ENCODE assay signal across 12 cellular contexts in the genomic region with DNA sequence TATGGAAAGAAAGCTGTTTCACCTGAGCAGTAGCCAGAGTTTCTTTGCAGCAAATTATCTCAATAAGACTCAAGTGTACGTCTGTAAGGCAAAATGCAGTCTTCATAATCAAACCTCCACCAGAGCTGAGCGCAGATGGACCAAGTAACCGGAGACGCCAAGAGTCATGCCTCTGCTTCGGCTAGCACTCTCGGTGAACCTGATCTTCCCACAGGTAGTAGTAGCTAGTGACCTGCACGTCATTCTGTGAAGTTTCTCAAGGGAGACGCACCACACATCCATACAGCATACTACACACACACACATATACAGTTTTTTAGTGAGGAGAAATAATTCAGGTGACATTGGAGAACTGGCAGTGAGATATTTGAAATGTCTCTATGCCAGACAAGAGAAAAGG.
DNase-seq lines count a peak whose midpoint lies in the region; ATAC-seq and TF ChIP-seq lines count a peak whose summit lies in the region.
"Had no signal": no experiment of that assay in that cellular context is flagged by ENCODE, and none has a peak within 500 bp of the region (broad histone marks: within the 10 kb centered on the region; RNA-seq: fewer than 3 reads in every experiment).

No MANE protein-coding gene starts in this region.

- H3K9me3 ChIP-seq in SK-N-SH (no peaks in the 10 kb centered on the region), hepatocyte (ENCODE audit: low read depth) (no peaks in the 10 kb centered on the region), sigmoid colon (no peaks in the 10 kb centered on the region)

- H3K79me2 ChIP-seq in SK-N-SH (ENCODE audit: insufficient read depth) (no peaks in the 10 kb centered on the region), hepatocyte (no peaks in the 10 kb centered on the region)

- no peaks in the 10 kb centered on the region for H3K9me3 Mint-ChIP-seq in naive thymus-derived CD8-positive, alpha-beta T cell
- H3K9me3 Mint-ChIP-seq in stimulated activated naive B cell treated with anti-CD40 and anti-IgM and Interleukin-4, amounts not matched to agents 10 μg/mL and 1 μg/mL and 100 μg/mL, for 72 hours: no peaks in the 10 kb centered on the region
- H3K9me3 Mint-ChIP-seq in activated naive CD8-positive, alpha-beta T cell treated with anti-CD3 and anti-CD28 coated beads, Interleukin-2, amount 50 U/mL, for 24 hours: no peaks in the 10 kb centered on the region

- H3K27ac Mint-ChIP-seq in naive thymus-derived CD8-positive, alpha-beta T cell: no peak overlapping the region
- H3K27ac Mint-ChIP-seq in stimulated activated naive B cell treated with anti-CD40 and anti-IgM and Interleukin-4, amounts not matched to agents 10 μg/mL and 1 μg/mL and 100 μg/mL, for 72 hours: no peak overlapping the region
- no peak overlapping the region for H3K27ac Mint-ChIP-seq in activated naive CD8-positive, alpha-beta T cell treated with anti-CD3 and anti-CD28 coated beads, Interleukin-2, amount 50 U/mL, for 24 hours

- 7% methylated on average over 4 of the region's 8 CpGs for WGBS in SK-N-SH (ENCODE audit: low lambda C conversion rate)
- 89% methylated on average over 8 of the region's 8 CpGs for WGBS in hepatocyte (ENCODE audit: low lambda C conversion rate, missing lambda C conversion rate)
- 94% methylated on average over 8 of the region's 8 CpGs for WGBS in sigmoid colon, 2 donors

- DNase-seq in NCI-H2171 (lab: John Stamatoyannopoulos, UW) (peak; percentile 46), SK-N-SH (no peak), hepatocyte (ENCODE audit: low spot score) (no peak), sigmoid colon (no peak), A172 (ENCODE audit: low spot score) (no peak)
- DNase-seq in naive thymus-derived CD8-positive, alpha-beta T cell: no peak
- DNase-seq in stimulated activated naive B cell treated with anti-CD40 and anti-IgM and Interleukin-4, amounts not matched to agents 10 μg/mL and 1 μg/mL and 100 μg/mL, for 72 hours: no peak
- no peak for DNase-seq in activated naive CD8-positive, alpha-beta T cell treated with anti-CD3 and anti-CD28 coated beads, Interleukin-2, amount 50 U/mL, for 24 hours
- DNase-seq: NCI-H146, NCI-H748 treated with DMSO at 0.1 percent for 48 hours, SHP77 had no signal

- no peak overlapping the region for H3K9ac ChIP-seq in SK-N-SH
- H3K9ac ChIP-seq: GM23248 had no signal

- H2AFZ ChIP-seq in SK-N-SH (ENCODE audit: low read depth) (no peak overlapping the region), hepatocyte (no peak overlapping the region)
- H2AFZ ChIP-seq: GM23248 had no signal

- peaks cover 24% of the 10 kb centered on the region for H3K27me3 ChIP-seq in SK-N-SH (ENCODE audit: insufficient read depth)
- no peaks in the 10 kb centered on the region for H3K27me3 ChIP-seq in hepatocyte
- H3K27me3 ChIP-seq in sigmoid colon: no peaks in the 10 kb centered on the region

- H3F3A ChIP-seq in SK-N-SH (replicated peaks; ENCODE audit: insufficient read depth): no peaks in the 10 kb centered on the region

- no peaks in the 10 kb centered on the region for H3K9me2 ChIP-seq in SK-N-SH
- no peaks in the 10 kb centered on the region for H3K9me2 ChIP-seq in hepatocyte (replicated peaks; ENCODE audit: insufficient read depth)

- POLR2A ChIA-PET in SK-N-SH (lab: Yijun Ruan, JAX): no interaction called here
- POLR2A ChIA-PET in naive thymus-derived CD8-positive, alpha-beta T cell (lab: Charles Lee): no interaction called here

- ATAC-seq in naive thymus-derived CD8-positive, alpha-beta T cell: no peak
- no peak for ATAC-seq in stimulated activated naive B cell treated with anti-CD40 and anti-IgM and Interleukin-4, amounts not matched to agents 10 μg/mL and 1 μg/mL and 100 μg/mL, for 72 hours (replicated peaks)
- ATAC-seq in activated naive CD8-positive, alpha-beta T cell treated with anti-CD3 and anti-CD28 coated beads, Interleukin-2, amount 50 U/mL, for 24 hours: no peak

- no peak overlapping the region for H3K27ac ChIP-seq in SK-N-SH (ENCODE audit: low read depth in 2 of 2, low read length in 1 of 2)
- H3K27ac ChIP-seq in hepatocyte: no peak overlapping the region
- H3K27ac ChIP-seq in sigmoid colon: peak overlapping the region in 3 of 4 donors; percentile 7 to 60 (median 47)
- H3K27ac ChIP-seq: GM23248 had no signal

- H3K4me1 Mint-ChIP-seq in naive thymus-derived CD8-positive, alpha-beta T cell: peaks cover 0 to 5% (median 0%) of the 10 kb centered on the region in 4 donors
- peaks cover 2 to 8% of the 10 kb centered on the region in 2 donors for H3K4me1 Mint-ChIP-seq in stimulated activated naive B cell treated with anti-CD40 and anti-IgM and Interleukin-4, amounts not matched to agents 10 μg/mL and 1 μg/mL and 100 μg/mL, for 72 hours
- peaks cover 4% of the 10 kb centered on the region for H3K4me1 Mint-ChIP-seq in activated naive CD8-positive, alpha-beta T cell treated with anti-CD3 and anti-CD28 coated beads, Interleukin-2, amount 50 U/mL, for 24 hours

- TF ChIP-seq POLR2A in sigmoid colon (IDR thresholded peaks at IDR 0.05): no peak

- TF ChIP-seq CTCF in SK-N-SH (IDR thresholded peaks at IDR 0.05): no peak
- no peak for TF ChIP-seq CTCF in hepatocyte (IDR thresholded peaks at IDR 0.05; ENCODE audit: poor library complexity)
- no peak for TF ChIP-seq CTCF in sigmoid colon (IDR thresholded peaks at IDR 0.05)

- TF ChIP-seq EP300 in SK-N-SH (IDR thresholded peaks at IDR 0.05; ENCODE audit: borderline replicate concordance in 1 of 2, low read depth in 1 of 2, low read length in 1 of 2): no peak
- TF ChIP-seq EP300 in sigmoid colon (IDR thresholded peaks at IDR 0.05): no peak

- H3K4me1 ChIP-seq in SK-N-SH (ENCODE audit: control insufficient read depth in 1 of 2, insufficient read depth in 2 of 2, low read depth in 1 of 2, low read length in 1 of 2) (peaks cover 0 to 10% of the 10 kb centered on the region in 2 experiments; a peak in 2 of 4 replicates), hepatocyte (ENCODE audit: insufficient read depth) (peaks cover 6% of the 10 kb centered on the region), sigmoid colon (peaks cover 0 to 35% (median 24%) of the 10 kb centered on the region in 4 donors)

- H3K4me2 ChIP-seq in SK-N-SH: peak overlapping the region; percentile 12
- H3K4me2 ChIP-seq in hepatocyte: peak overlapping the region; percentile 4

- no peak overlapping the region for H3K4me3 Mint-ChIP-seq in naive thymus-derived CD8-positive, alpha-beta T cell
- no peak overlapping the region for H3K4me3 Mint-ChIP-seq in stimulated activated naive B cell treated with anti-CD40 and anti-IgM and Interleukin-4, amounts not matched to agents 10 μg/mL and 1 μg/mL and 100 μg/mL, for 72 hours
- no peak overlapping the region for H3K4me3 Mint-ChIP-seq in activated naive CD8-positive, alpha-beta T cell treated with anti-CD3 and anti-CD28 coated beads, Interleukin-2, amount 50 U/mL, for 24 hours

- no peaks in the 10 kb centered on the region for H3K36me3 ChIP-seq in SK-N-SH (replicated peaks in 1 of 2; ENCODE audit: control insufficient read depth in 1 of 2, insufficient read depth in 2 of 2, low read length in 1 of 2)
- no peaks in the 10 kb centered on the region for H3K36me3 ChIP-seq in hepatocyte (replicated peaks; ENCODE audit: insufficient read depth, low read depth)
- no peaks in the 10 kb centered on the region for H3K36me3 ChIP-seq in sigmoid colon

- H3K4me3 ChIP-seq in SK-N-SH (ENCODE audit: low read depth in 2 of 2, low read length in 1 of 2) (no peak overlapping the region), hepatocyte (no peak overlapping the region), sigmoid colon (no peak overlapping the region)
- H3K4me3 ChIP-seq: GM23248 had no signal

- TF ChIP-seq RAD21 in SK-N-SH (IDR thresholded peaks at IDR 0.05; ENCODE audit: low read length): no peak

- peaks cover 0 to 12% (median 4%) of the 10 kb centered on the region in 5 donors for H3K27me3 Mint-ChIP-seq in naive thymus-derived CD8-positive, alpha-beta T cell
- peaks cover 0 to 4% of the 10 kb centered on the region in 2 donors for H3K27me3 Mint-ChIP-seq in stimulated activated naive B cell treated with anti-CD40 and anti-IgM and Interleukin-4, amounts not matched to agents 10 μg/mL and 1 μg/mL and 100 μg/mL, for 72 hours
- no peaks in the 10 kb centered on the region for H3K27me3 Mint-ChIP-seq in activated naive CD8-positive, alpha-beta T cell treated with anti-CD3 and anti-CD28 coated beads, Interleukin-2, amount 50 U/mL, for 24 hours

- H3K36me3 Mint-ChIP-seq in naive thymus-derived CD8-positive, alpha-beta T cell: no peaks in the 10 kb centered on the region
- H3K36me3 Mint-ChIP-seq in stimulated activated naive B cell treated with anti-CD40 and anti-IgM and Interleukin-4, amounts not matched to agents 10 μg/mL and 1 μg/mL and 100 μg/mL, for 72 hours: no peaks in the 10 kb centered on the region
- no peaks in the 10 kb centered on the region for H3K36me3 Mint-ChIP-seq in activated naive CD8-positive, alpha-beta T cell treated with anti-CD3 and anti-CD28 coated beads, Interleukin-2, amount 50 U/mL, for 24 hours (ENCODE audit: low read depth)

- CTCF ChIA-PET in SK-N-SH (lab: Yijun Ruan, JAX): interaction anchor here (0.8 to 2.0 kb wide), 6 partner anchors 14 to 1607 kb away, joined by 3 to 10 read pairs (median 5); no protein-coding TSS in a partner anchor

- H4K20me1 ChIP-seq in SK-N-SH (ENCODE audit: insufficient read depth): no peaks in the 10 kb centered on the region
- no peaks in the 10 kb centered on the region for H4K20me1 ChIP-seq in hepatocyte (ENCODE audit: insufficient read depth, poor library complexity, severe bottlenecking)

- intact Hi-C loops in sigmoid colon (cut with DNase I): no loop called here

TF ChIP-seq in SK-N-SH, 30 proteins besides CTCF, POLR2A, EP300 and RAD21 (continues in another document):
- no peak for TF ChIP-seq JUND (IDR thresholded peaks at IDR 0.05)
- TF ChIP-seq, protein P1, sequence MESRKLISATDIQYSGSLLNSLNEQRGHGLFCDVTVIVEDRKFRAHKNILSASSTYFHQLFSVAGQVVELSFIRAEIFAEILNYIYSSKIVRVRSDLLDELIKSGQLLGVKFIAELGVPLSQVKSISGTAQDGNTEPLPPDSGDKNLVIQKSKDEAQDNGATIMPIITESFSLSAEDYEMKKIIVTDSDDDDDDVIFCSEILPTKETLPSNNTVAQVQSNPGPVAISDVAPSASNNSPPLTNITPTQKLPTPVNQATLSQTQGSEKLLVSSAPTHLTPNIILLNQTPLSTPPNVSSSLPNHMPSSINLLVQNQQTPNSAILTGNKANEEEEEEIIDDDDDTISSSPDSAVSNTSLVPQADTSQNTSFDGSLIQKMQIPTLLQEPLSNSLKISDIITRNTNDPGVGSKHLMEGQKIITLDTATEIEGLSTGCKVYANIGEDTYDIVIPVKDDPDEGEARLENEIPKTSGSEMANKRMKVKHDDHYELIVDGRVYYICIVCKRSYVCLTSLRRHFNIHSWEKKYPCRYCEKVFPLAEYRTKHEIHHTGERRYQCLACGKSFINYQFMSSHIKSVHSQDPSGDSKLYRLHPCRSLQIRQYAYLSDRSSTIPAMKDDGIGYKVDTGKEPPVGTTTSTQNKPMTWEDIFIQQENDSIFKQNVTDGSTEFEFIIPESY (IDR thresholded peaks at IDR 0.05; ENCODE audit: borderline replicate concordance, low read depth): no peak

Comparison
In these comparisons a context has a peak if more than half of its experiments do, and no peak if none do; other contexts are left out.
1. H3K27ac ChIP-seq: peak in sigmoid colon (3 of 4); none in SK-N-SH (0 of 2) and hepatocyte (single experiment).